9 cellular contexts compared by ENCODE assay signal in the genomic region with DNA sequence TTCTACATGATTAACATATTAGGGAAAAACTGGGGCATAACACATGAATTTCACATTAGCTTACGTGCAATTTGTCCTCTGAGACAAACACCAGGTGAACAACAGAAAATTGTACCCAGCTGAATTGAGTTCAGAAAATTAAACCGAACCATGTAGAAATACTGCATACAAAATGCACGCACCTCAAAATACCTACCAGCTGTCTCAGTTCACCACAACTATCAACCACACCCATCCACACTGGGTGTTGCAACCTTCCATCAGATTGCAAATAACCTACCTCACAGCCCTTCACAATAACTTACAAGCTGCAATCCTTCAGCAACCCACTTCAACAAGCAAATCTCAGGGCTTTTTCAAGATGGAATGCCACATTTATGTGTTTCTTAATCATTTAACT. TPM values are rescaled to one million over a fixed set of nuclear protein-coding genes. Genes with fewer than 3 reads are reported as not detected.
A peak's percentile ranks its signal among the peaks of the same experiment; 100 is the strongest.
DNase-seq lines count a peak whose midpoint lies in the region; ATAC-seq and TF ChIP-seq lines count a peak whose summit lies in the region.
"Had no signal": no experiment of that assay in that cellular context is flagged by ENCODE, and none has a peak within 500 bp of the region (broad histone marks: within the 10 kb centered on the region; RNA-seq: fewer than 3 reads in every experiment).

No MANE protein-coding gene starts in this region.

- H3K9me3 ChIP-seq in CD4-positive, CD25-positive, alpha-beta regulatory T cell (ENCODE audit: control insufficient read depth in 2 of 2, low read length in 2 of 2): no peaks in the 10 kb centered on the region
- no peaks in the 10 kb centered on the region for H3K9me3 ChIP-seq in right lobe of liver

- TF ChIP-seq POLR2A in right lobe of liver (IDR thresholded peaks at IDR 0.05): no peak

- no peak for TF ChIP-seq CTCF in right lobe of liver (IDR thresholded peaks at IDR 0.05)

- H3K27ac Mint-ChIP-seq in CD4-positive, CD25-positive, alpha-beta regulatory T cell: peak overlapping the region; percentile 81 to 92 (median 88)
- peak overlapping the region; percentile 95 for H3K27ac Mint-ChIP-seq in activated T-helper 17 cell treated with anti-CD3 and anti-CD28 coated beads, Interleukin-2, amount 50 U/mL, for 72 hours

- DNase-seq in CD4-positive, CD25-positive, alpha-beta regulatory T cell: peak; percentile 23 to 91 (median 76)
- DNase-seq in NCI-H69 (lab: John Stamatoyannopoulos, UW): peak; percentile 1
- DNase-seq in right lobe of liver: no peak
- DNase-seq in AG08396 (ENCODE audit: low spot score): no peak
- DNase-seq in SK-N-DZ (ENCODE audit: low spot score): no peak
- no peak for DNase-seq in putamen (ENCODE audit: low spot score)
- DNase-seq: NCI-H1694 had no signal

- peaks cover 8% of the 10 kb centered on the region for H3K27me3 Mint-ChIP-seq in CD4-positive, CD25-positive, alpha-beta regulatory T cell
- H3K27me3 Mint-ChIP-seq in activated T-helper 17 cell treated with anti-CD3 and anti-CD28 coated beads, Interleukin-2, amount 50 U/mL, for 72 hours: no peaks in the 10 kb centered on the region

- H3K36me3 Mint-ChIP-seq in CD4-positive, CD25-positive, alpha-beta regulatory T cell: peaks cover 47% of the 10 kb centered on the region
- peaks cover 75% of the 10 kb centered on the region for H3K36me3 Mint-ChIP-seq in activated T-helper 17 cell treated with anti-CD3 and anti-CD28 coated beads, Interleukin-2, amount 50 U/mL, for 72 hours (ENCODE audit: low read depth)

- WGBS in right lobe of liver (ENCODE audit: insufficient coverage, low coverage, low lambda C conversion rate, missing lambda C conversion rate): 62% methylated on average over 3 of the region's 3 CpGs

- peak; percentile 76 to 80 for ATAC-seq in CD4-positive, CD25-positive, alpha-beta regulatory T cell (ENCODE audit: low read depth in 2 of 2)
- peak; percentile 48 for ATAC-seq in activated T-helper 17 cell treated with anti-CD3 and anti-CD28 coated beads, Interleukin-2, amount 50 U/mL, for 72 hours (replicated peaks)
- ATAC-seq in right lobe of liver: peak; percentile 36 to 56 (median 44)
- no peak for ATAC-seq in HG02759 (IDR thresholded peaks at IDR 0.05; ENCODE audit: unreplicated experiment)

- H3K36me3 ChIP-seq in CD4-positive, CD25-positive, alpha-beta regulatory T cell (ENCODE audit: control insufficient read depth, insufficient read depth, low read length): peaks cover 4% of the 10 kb centered on the region
- H3K36me3 ChIP-seq in right lobe of liver: no peaks in the 10 kb centered on the region

- intact Hi-C loops in right lobe of liver (cut with DNase I): no loop called here

- H3K4me1 Mint-ChIP-seq in CD4-positive, CD25-positive, alpha-beta regulatory T cell: peaks cover 38 to 74% (median 57%) of the 10 kb centered on the region in 4 donors
- peaks cover 52% of the 10 kb centered on the region for H3K4me1 Mint-ChIP-seq in activated T-helper 17 cell treated with anti-CD3 and anti-CD28 coated beads, Interleukin-2, amount 50 U/mL, for 72 hours

- peaks cover 42% of the 10 kb centered on the region for H3K4me1 ChIP-seq in CD4-positive, CD25-positive, alpha-beta regulatory T cell (ENCODE audit: control insufficient read depth, insufficient read depth, low read length, poor library complexity, severe bottlenecking)
- no peaks in the 10 kb centered on the region for H3K4me1 ChIP-seq in right lobe of liver

- peaks cover 0 to 16% (median 3%) of the 10 kb centered on the region in 7 donors for H3K9me3 Mint-ChIP-seq in CD4-positive, CD25-positive, alpha-beta regulatory T cell
- peaks cover 14% of the 10 kb centered on the region for H3K9me3 Mint-ChIP-seq in activated T-helper 17 cell treated with anti-CD3 and anti-CD28 coated beads, Interleukin-2, amount 50 U/mL, for 72 hours

- H3K4me3 Mint-ChIP-seq in CD4-positive, CD25-positive, alpha-beta regulatory T cell: peak overlapping the region; percentile 69 to 83 (median 76)
- peak overlapping the region; percentile 93 for H3K4me3 Mint-ChIP-seq in activated T-helper 17 cell treated with anti-CD3 and anti-CD28 coated beads, Interleukin-2, amount 50 U/mL, for 72 hours

- peak overlapping the region; percentile 71 for H3K27ac ChIP-seq in CD4-positive, CD25-positive, alpha-beta regulatory T cell (ENCODE audit: insufficient read depth, low read length, poor library complexity, severe bottlenecking)
- H3K27ac ChIP-seq in right lobe of liver: no peak overlapping the region

- H3K27me3 ChIP-seq in CD4-positive, CD25-positive, alpha-beta regulatory T cell (ENCODE audit: control insufficient read depth, insufficient read depth, low read length): no peaks in the 10 kb centered on the region
- no peaks in the 10 kb centered on the region for H3K27me3 ChIP-seq in right lobe of liver

- peak overlapping the region; percentile 77 for H3K4me3 ChIP-seq in CD4-positive, CD25-positive, alpha-beta regulatory T cell (ENCODE audit: low read depth, low read length)
- H3K4me3 ChIP-seq in right lobe of liver: no peak overlapping the region

RNA-seq across cellular contexts. Expression of gene UNC50, which starts 55.9 kb away (rescaled TPM):
- total RNA-seq in CD4-positive, CD25-positive, alpha-beta regulatory T cell: 17.8 TPM
- 10 to 100 TPM; 44.9 to 58.6 (median 48.4) TPM for polyA plus RNA-seq in CD4-positive, CD25-positive, alpha-beta regulatory T cell
- total RNA-seq in activated T-helper 17 cell treated with anti-CD3 and anti-CD28 coated beads, Interleukin-2, amount 50 U/mL, for 72 hours: 10 to 100 TPM; 19.5 to 26.0 TPM
- total RNA-seq in right lobe of liver: 10 to 100 TPM; 19.6 to 30.5 (median 22.7) TPM
- polyA plus RNA-seq in SK-N-DZ (2014; cell fraction: cytosol; rRNA removed): 60.9 and 61.8 TPM in 2 replicates
- polyA plus RNA-seq in SK-N-DZ (2014; cell fraction: nucleus; rRNA removed): 40.1 and 61.7 TPM in 2 replicates

RNA-seq across cellular contexts. Expression of gene COA5, which starts 56.0 kb away (rescaled TPM):
- 20.4 TPM for total RNA-seq in CD4-positive, CD25-positive, alpha-beta regulatory T cell
- 10 to 100 TPM; 32.6 to 40.7 (median 38.6) TPM for polyA plus RNA-seq in CD4-positive, CD25-positive, alpha-beta regulatory T cell
- total RNA-seq in activated T-helper 17 cell treated with anti-CD3 and anti-CD28 coated beads, Interleukin-2, amount 50 U/mL, for 72 hours: 10 to 100 TPM; 22.9 to 25.2 TPM
- total RNA-seq in right lobe of liver: 10 to 100 TPM; 12.9 to 23.0 (median 16.7) TPM
- 89.9 and 107 TPM in 2 replicates for polyA plus RNA-seq in SK-N-DZ (2014; cell fraction: cytosol; rRNA removed)
- polyA plus RNA-seq in SK-N-DZ (2014; cell fraction: nucleus; rRNA removed): 156 and 185 TPM in 2 replicates

Comparison
In these comparisons a context has a peak if more than half of its experiments do, and no peak if none do; other contexts are left out.
1. DNase-seq: peak in CD4-positive, CD25-positive, alpha-beta regulatory T cell (3 of 3) and NCI-H69 (single experiment); none in right lobe of liver (0 of 3), AG08396 (single experiment), SK-N-DZ (single experiment) and putamen (single experiment).